8 cellular contexts compared by ENCODE assay signal in genomic region chr3:48662753-48663488, GRCh38. TPM values are rescaled to one million over a fixed set of nuclear protein-coding genes. Genes with fewer than 3 reads are reported as not detected.
DNase-seq lines count a peak whose midpoint lies in the region; ATAC-seq, FAIRE-seq and TF ChIP-seq lines count a peak whose summit lies in the region.

CELSR3 (minus strand) TSS chr3:48662886; CDS start chr3:48662634, 252 bp downstream.

- H3K79me2 ChIP-seq in KMS-11 (ENCODE audit: insufficient read depth, low read depth) = no peaks in the 10 kb centered on the region

- TF ChIP-seq CTCF in KMS-11 (conservative IDR thresholded peaks at IDR 0.05; ENCODE audit: low read depth, low read length) (no peak), left ventricle myocardium inferior (IDR thresholded peaks at IDR 0.05; ENCODE audit: borderline replicate concordance) (no peak), pancreas (IDR thresholded peaks at IDR 0.05) (no peak)

- H4K20me1 ChIP-seq in KMS-11 (ENCODE audit: insufficient read depth) = no peaks in the 10 kb centered on the region

- peak within 1 kb of the TSS; percentile 55 for H3K4me3 ChIP-seq in KMS-11 (IDR thresholded peaks at IDR 0.05; ENCODE audit: insufficient read depth, low read depth, low read length)
- H3K4me3 ChIP-seq in left ventricle myocardium inferior = peak within 1 kb of the TSS; percentile 68
- peak within 1 kb of the TSS; percentile 8 to 50 (median 27) for H3K4me3 ChIP-seq in pancreas

- H3K9me3 ChIP-seq in left ventricle myocardium inferior (replicated peaks) = no peaks in the 10 kb centered on the region
- no peaks in the 10 kb centered on the region for H3K9me3 ChIP-seq in pancreas

- H3K27me3 ChIP-seq in KMS-11 (ENCODE audit: insufficient read depth, low read depth) = no peaks in the 10 kb centered on the region
- peaks cover 50% of the 10 kb centered on the region for H3K27me3 ChIP-seq in left ventricle myocardium inferior (ENCODE audit: low read depth)
- H3K27me3 ChIP-seq in pancreas = peaks cover 0 to 4% (median 2%) of the 10 kb centered on the region in 4 donors

- peak within 1 kb of the TSS; percentile 89 for H3K4me2 ChIP-seq in KMS-11

- peak within 1 kb of the TSS; percentile 92 for H3K9ac ChIP-seq in KMS-11

- no peaks in the 10 kb centered on the region for H3K36me3 ChIP-seq in KMS-11 (ENCODE audit: insufficient read depth)
- no peaks in the 10 kb centered on the region for H3K36me3 ChIP-seq in left ventricle myocardium inferior
- no peaks in the 10 kb centered on the region for H3K36me3 ChIP-seq in pancreas

- FAIRE-seq in pancreas (lab: Jason Lieb, UNC) = no peak

- intact Hi-C loops in left ventricle myocardium inferior (cut with micrococcal nuclease) = no loop called here
- intact Hi-C loops in pancreas (cut with DNase I) = no loop called here

- H3K27ac ChIP-seq in KMS-11 = peak within 1 kb of the TSS; percentile 99
- peak within 1 kb of the TSS; percentile 81 for H3K27ac ChIP-seq in left ventricle myocardium inferior (replicated peaks)
- peak within 1 kb of the TSS in 1 of 4 donors; percentile 46 for H3K27ac ChIP-seq in pancreas

- ATAC-seq in pancreas (peak; percentile 16 to 66 (median 50)), HG03571 (IDR thresholded peaks at IDR 0.05; ENCODE audit: unreplicated experiment) (no peak), GM18511 (IDR thresholded peaks at IDR 0.05; ENCODE audit: unreplicated experiment) (no peak)

- WGBS in pancreas, 2 donors = 2 to 3% methylated on average over 43 to 52 of the region's 52 CpGs

- H3K4me1 ChIP-seq in KMS-11 (ENCODE audit: low read depth, poor library complexity, severe bottlenecking) (peaks cover 5% of the 10 kb centered on the region), left ventricle myocardium inferior (peaks cover 33% of the 10 kb centered on the region), pancreas (peaks cover 0 to 6% (median 0%) of the 10 kb centered on the region in 3 donors)

- peak within 1 kb of the TSS; percentile 54 for H2AFZ ChIP-seq in KMS-11 (ENCODE audit: low read depth)

- peak; percentile 67 for DNase-seq in DMS 273 treated with DMSO at 0.1 percent for 48 hours (lab: John Stamatoyannopoulos, UW)
- DNase-seq in SIG-M5 (lab: John Stamatoyannopoulos, UW) = peak; percentile 60
- DNase-seq in amniotic epithelial cell (ENCODE audit: low read depth) = peak; percentile 93
- DNase-seq in left ventricle myocardium inferior = peak; percentile 33
- peak in 2 of 6 donors; percentile 42 to 74 for DNase-seq in pancreas

RNA-seq across cellular contexts. Expression of gene CELSR3, which starts in this region (rescaled TPM):
- 0.14 TPM for total RNA-seq in left ventricle myocardium inferior
- total RNA-seq in pancreas = 1 to 10 TPM in 4 of 6 donors, under 1 TPM in 2; 0.51 to 1.8 (median 1.1) TPM
- polyA plus RNA-seq in pancreas = 10 to 100 TPM in 1 of 2 donors, 1 to 10 TPM in 1; 6.3 to 13.9 TPM

Comparison
In these comparisons a context has a peak if more than half of its experiments do, and no peak if none do; other contexts are left out.
1. Peak in DNase-seq, H3K4me3 ChIP-seq and H3K27ac ChIP-seq in left ventricle myocardium inferior; RNA of the gene not detected or under 1 TPM.
2. ATAC-seq: peak in pancreas (4 of 4); none in HG03571 (single experiment) and GM18511 (single experiment).
3. Peak in every context shown above with its lines, with median percentiles within 50 percentile points of each other: H3K4me3 ChIP-seq.